Comparison of ENCODE assay signal across 8 cellular contexts in the genomic region with DNA sequence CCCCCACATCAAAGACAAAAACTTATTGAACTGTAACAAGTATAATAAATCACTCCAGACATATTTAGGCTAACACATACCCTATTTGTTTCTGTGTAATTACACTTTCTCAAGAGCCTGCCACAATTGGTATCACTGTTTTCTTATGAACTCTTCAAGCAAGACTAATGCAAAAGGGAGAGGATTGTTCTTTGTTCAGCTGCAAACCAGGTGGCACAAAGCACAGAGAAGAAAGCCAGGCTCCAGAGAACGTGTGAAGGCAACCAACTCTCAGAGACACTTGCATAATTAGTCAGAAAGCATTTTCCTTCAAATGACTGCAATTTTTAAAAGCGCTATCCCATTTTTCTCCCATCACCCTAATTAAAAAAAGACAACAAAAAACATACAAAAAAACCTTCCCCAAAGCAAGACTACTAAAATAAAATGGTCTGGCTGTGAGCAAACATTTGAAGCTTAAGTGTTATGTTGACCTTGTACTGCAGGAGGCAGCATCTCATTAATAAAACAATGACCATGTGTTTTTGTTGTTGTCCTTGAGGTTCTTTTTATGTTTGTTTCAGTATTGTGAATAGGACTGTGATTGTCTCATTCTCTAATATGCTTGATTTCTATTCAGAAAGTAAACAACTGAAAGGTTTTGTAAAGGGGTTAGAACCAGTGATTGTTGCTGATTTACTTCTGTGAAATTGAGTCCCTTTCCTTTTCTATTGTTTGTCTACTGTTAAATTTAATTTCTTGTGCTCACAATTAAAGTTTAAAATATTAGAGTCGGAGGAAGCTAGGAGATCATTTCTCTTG.
A peak's percentile ranks its signal among the peaks of the same experiment; 100 is the strongest.
DNase-seq lines count a peak whose midpoint lies in the region; ATAC-seq and TF ChIP-seq lines count a peak whose summit lies in the region.

No MANE protein-coding gene starts in this region.

- H3K36me3 Mint-ChIP-seq in CD8-positive, alpha-beta memory T cell = no peaks in the 10 kb centered on the region

- H3K9me3 Mint-ChIP-seq in CD8-positive, alpha-beta memory T cell = no peaks in the 10 kb centered on the region

- H3K4me3 ChIP-seq in AG09309 (ENCODE audit: control insufficient read depth, low read depth, low read length) (no peak overlapping the region), esophagus muscularis mucosa (no peak overlapping the region), neuron (ENCODE audit: low read length) (no peak overlapping the region)
- no peak overlapping the region for H3K4me3 ChIP-seq in CD8-positive, alpha-beta memory T cell (ENCODE audit: low read length)

- ATAC-seq in HG03457 (IDR thresholded peaks at IDR 0.05; ENCODE audit: unreplicated experiment) = no peak

- peaks cover 0 to 29% (median 21%) of the 10 kb centered on the region in 4 donors for H3K4me1 ChIP-seq in esophagus muscularis mucosa
- peaks cover 14% of the 10 kb centered on the region for H3K4me1 ChIP-seq in neuron (ENCODE audit: insufficient read depth, low read length)
- no peaks in the 10 kb centered on the region for H3K4me1 ChIP-seq in CD8-positive, alpha-beta memory T cell (ENCODE audit: insufficient read depth, low read length)

- no peaks in the 10 kb centered on the region for H3K4me1 Mint-ChIP-seq in CD8-positive, alpha-beta memory T cell

- H3K9me3 ChIP-seq in esophagus muscularis mucosa = no peaks in the 10 kb centered on the region
- no peaks in the 10 kb centered on the region for H3K9me3 ChIP-seq in neuron (ENCODE audit: low read length)
- no peaks in the 10 kb centered on the region for H3K9me3 ChIP-seq in CD8-positive, alpha-beta memory T cell (ENCODE audit: low read length)

- CTCF ChIA-PET in CD8-positive, alpha-beta memory T cell (lab: Charles Lee) = no interaction called here

- intact Hi-C loops in esophagus muscularis mucosa (cut with DNase I) = no loop called here

- peak overlapping the region; percentile 58 for H2AFZ ChIP-seq in neuron (ENCODE audit: low read depth, low read length)

- WGBS in esophagus muscularis mucosa = 71% methylated on average over 3 of the region's 3 CpGs

- POLR2A ChIA-PET in CD8-positive, alpha-beta memory T cell (lab: Charles Lee) = no interaction called here

- DNase-seq in AG09309 (ENCODE audit: low read depth) = peak; percentile 13
- DNase-seq in HCEC 1CT = peak; percentile 53
- DNase-seq in NCI-H774 (lab: John Stamatoyannopoulos, UW) = peak; percentile 69
- no peak for DNase-seq in esophagus muscularis mucosa (ENCODE audit: extremely low spot score)
- DNase-seq in stimulated activated CD4-positive, alpha-beta T cell treated with anti-CD3 and anti-CD28 coated beads, Interleukin-2, amount 100 ng/mL, for 48 hours = no peak
- no peak for DNase-seq in CD8-positive, alpha-beta memory T cell

- H3K27ac Mint-ChIP-seq in CD8-positive, alpha-beta memory T cell = no peak overlapping the region

- no peak for TF ChIP-seq POLR2A in esophagus muscularis mucosa (IDR thresholded peaks at IDR 0.05; ENCODE audit: low read depth)

- no peak overlapping the region for H3K27ac ChIP-seq in esophagus muscularis mucosa (replicated peaks in 1 of 4)
- no peak overlapping the region for H3K27ac ChIP-seq in CD8-positive, alpha-beta memory T cell (ENCODE audit: low read depth, low read length)

- no peak overlapping the region for H3K4me3 Mint-ChIP-seq in CD8-positive, alpha-beta memory T cell

- no peak for TF ChIP-seq EP300 in esophagus muscularis mucosa (IDR thresholded peaks at IDR 0.05)

- H3K36me3 ChIP-seq in esophagus muscularis mucosa = no peaks in the 10 kb centered on the region
- no peaks in the 10 kb centered on the region for H3K36me3 ChIP-seq in neuron (ENCODE audit: insufficient read depth, low read length)
- no peaks in the 10 kb centered on the region for H3K36me3 ChIP-seq in CD8-positive, alpha-beta memory T cell (ENCODE audit: insufficient read depth, low read length)

- H3K27me3 ChIP-seq in esophagus muscularis mucosa (no peaks in the 10 kb centered on the region), neuron (ENCODE audit: insufficient read depth, low read length) (no peaks in the 10 kb centered on the region)
- H3K27me3 ChIP-seq in CD8-positive, alpha-beta memory T cell (ENCODE audit: insufficient read depth, low read length, poor library complexity, severe bottlenecking) = peaks cover 3% of the 10 kb centered on the region

- no peaks in the 10 kb centered on the region for H3K27me3 Mint-ChIP-seq in CD8-positive, alpha-beta memory T cell

- peak; percentile 62 for TF ChIP-seq CTCF in AG09309 (IDR thresholded peaks at IDR 0.05; ENCODE audit: control insufficient read depth, insufficient read depth, low read depth, low read length, missing control alignments)
- TF ChIP-seq CTCF in esophagus muscularis mucosa (IDR thresholded peaks at IDR 0.05) = peak; percentile 50 to 61 (median 59)

Comparison
In these comparisons a context has a peak if more than half of its experiments do, and no peak if none do; other contexts are left out.
1. DNase-seq: peak in AG09309 (single experiment), HCEC 1CT (single experiment) and NCI-H774 (single experiment); none in esophagus muscularis mucosa (single experiment), stimulated activated CD4-positive, alpha-beta T cell treated with anti-CD3 and anti-CD28 coated beads, Interleukin-2, amount 100 ng/mL, for 48 hours (0 of 2) and CD8-positive, alpha-beta memory T cell (0 of 5).